Comparison of ENCODE assay signal across 18 cellular contexts in genomic region chr3:84825817-84826216, GRCh38.
"Had no signal": no experiment of that assay in that cellular context is flagged by ENCODE, and none has a peak within 500 bp of the region (broad histone marks: within the 10 kb centered on the region; RNA-seq: fewer than 3 reads in every experiment).

No MANE protein-coding gene starts in this region.

- H3K36me3 Mint-ChIP-seq: activated naive CD8-positive, alpha-beta T cell treated with anti-CD3 and anti-CD28 coated beads for 36 hours; brain; immature natural killer cell had no signal

- H3K9me3 Mint-ChIP-seq: activated CD4-positive, alpha-beta T cell treated with anti-CD3 and anti-CD28 coated beads, Interleukin-2, amount 10 ng/mL, durations not matched to agents 24 days and 14 days; central memory CD8-positive, alpha-beta T cell had no signal

- DNase-seq: activated CD4-positive, alpha-beta T cell treated with anti-CD3 and anti-CD28 coated beads, Interleukin-2, amount 10 ng/mL, durations not matched to agents 24 days and 14 days; activated CD4-positive, CD25-positive, alpha-beta regulatory T cell; activated CD8-positive, alpha-beta memory T cell treated with anti-CD3 and anti-CD28 coated beads, Interleukin-2, amount 50 U/mL, for 4 hours; activated CD8-positive, alpha-beta T cell treated with anti-CD3 and anti-CD28 coated beads, Interleukin-2, amount 10 ng/mL, durations not matched to agents 7 days and 5 days; activated gamma-delta T cell; activated naive CD8-positive, alpha-beta T cell treated with anti-CD3 and anti-CD28 coated beads for 36 hours; activated T-cell treated with anti-CD3 and anti-CD28 coated beads, Interleukin-2, amount 50 U/mL, for 72 hours; cortex of kidney; effector CD4-positive, alpha-beta T cell; foreskin fibroblast; immature natural killer cell; pancreas; stimulated activated CD4-positive, alpha-beta T cell treated with anti-CD3 and anti-CD28 coated beads, Interleukin-12 subunit alpha, Interleukin-12 subunit beta, amount 100 ng/mL, for 4 hours; stimulated activated CD4-positive, alpha-beta T cell treated with anti-CD3 and anti-CD28 coated beads, Interleukin-2, amount 100 ng/mL, for 24 hours; thyroid gland had no signal

- ATAC-seq: activated CD8-positive, alpha-beta T cell treated with anti-CD3 and anti-CD28 coated beads, Interleukin-2, amount 10 ng/mL, durations not matched to agents 7 days and 5 days; activated T-cell treated with anti-CD3 and anti-CD28 coated beads, Interleukin-2, amount 50 U/mL, for 72 hours; pancreas had no signal

- H3K27ac ChIP-seq: pancreas, thyroid gland, vagina had no signal

- H3K27ac Mint-ChIP-seq: activated CD4-positive, alpha-beta T cell treated with anti-CD3 and anti-CD28 coated beads, Interleukin-2, amount 10 ng/mL, durations not matched to agents 24 days and 14 days; activated CD8-positive, alpha-beta T cell treated with anti-CD3 and anti-CD28 coated beads, Interleukin-2, amount 10 ng/mL, durations not matched to agents 7 days and 5 days; activated naive CD8-positive, alpha-beta T cell treated with anti-CD3 and anti-CD28 coated beads for 36 hours; activated T-cell treated with anti-CD3 and anti-CD28 coated beads, Interleukin-2, amount 50 U/mL, for 72 hours; brain; immature natural killer cell had no signal

- H3K27me3 ChIP-seq: pancreas, thyroid gland, vagina had no signal

- H3K27me3 Mint-ChIP-seq: activated CD4-positive, alpha-beta T cell treated with anti-CD3 and anti-CD28 coated beads, Interleukin-2, amount 10 ng/mL, durations not matched to agents 24 days and 14 days; activated naive CD8-positive, alpha-beta T cell treated with anti-CD3 and anti-CD28 coated beads for 36 hours; brain; central memory CD8-positive, alpha-beta T cell had no signal

- H3K4me3 Mint-ChIP-seq: activated CD4-positive, alpha-beta T cell treated with anti-CD3 and anti-CD28 coated beads, Interleukin-2, amount 10 ng/mL, durations not matched to agents 24 days and 14 days; activated CD8-positive, alpha-beta T cell treated with anti-CD3 and anti-CD28 coated beads, Interleukin-2, amount 10 ng/mL, durations not matched to agents 7 days and 5 days; activated naive CD8-positive, alpha-beta T cell treated with anti-CD3 and anti-CD28 coated beads for 36 hours; activated T-cell treated with anti-CD3 and anti-CD28 coated beads, Interleukin-2, amount 50 U/mL, for 72 hours; brain; central memory CD8-positive, alpha-beta T cell; immature natural killer cell had no signal

- H3K4me1 ChIP-seq: pancreas, thyroid gland, vagina had no signal

- H3K9me3 ChIP-seq: pancreas, thyroid gland, vagina had no signal

- H3K4me1 Mint-ChIP-seq: activated CD4-positive, alpha-beta T cell treated with anti-CD3 and anti-CD28 coated beads, Interleukin-2, amount 10 ng/mL, durations not matched to agents 24 days and 14 days; activated naive CD8-positive, alpha-beta T cell treated with anti-CD3 and anti-CD28 coated beads for 36 hours; brain; central memory CD8-positive, alpha-beta T cell; immature natural killer cell had no signal
